ENCODE assay signal across 15 cellular contexts in genomic region chr2:158685646-158686045, GRCh38.
"Had no signal": no experiment of that assay in that cellular context is flagged by ENCODE, and none has a peak within 500 bp of the region (broad histone marks: within the 10 kb centered on the region; RNA-seq: fewer than 3 reads in every experiment).

No MANE protein-coding gene starts in this region.

- H3K27me3 ChIP-seq: spleen, testis, upper lobe of right lung had no signal

- H3K27ac ChIP-seq: prostate gland, testis, upper lobe of right lung had no signal

- H3K4me3 ChIP-seq: prostate gland, spleen, testis, upper lobe of right lung had no signal

- ATAC-seq: activated CD8-positive, alpha-beta T cell treated with anti-CD3 and anti-CD28 coated beads, Interleukin-2, amount 10 ng/mL, durations not matched to agents 7 days and 5 days; activated T-cell treated with anti-CD3 and anti-CD28 coated beads, Interleukin-2, amount 50 U/mL, for 72 hours; stimulated activated naive CD8-positive, alpha-beta T cell treated with anti-CD3 and anti-CD28 coated beads, Interleukin-15, amount 100 ng/mL, for 72 hours had no signal

- H3K4me1 ChIP-seq: prostate gland, spleen, upper lobe of right lung had no signal

- DNase-seq: activated CD4-positive, alpha-beta T cell treated with anti-CD3 and anti-CD28 coated beads, Interleukin-2, amount 10 ng/mL, durations not matched to agents 24 days and 14 days; activated CD4-positive, CD25-positive, alpha-beta regulatory T cell; activated CD8-positive, alpha-beta memory T cell treated with anti-CD3 and anti-CD28 coated beads, Interleukin-2, amount 50 U/mL, for 48 hours; activated CD8-positive, alpha-beta T cell treated with anti-CD3 and anti-CD28 coated beads, Interleukin-2, amount 10 ng/mL, durations not matched to agents 7 days and 5 days; activated gamma-delta T cell; activated naive CD8-positive, alpha-beta T cell treated with anti-CD3 and anti-CD28 coated beads for 36 hours; activated T-cell treated with anti-CD3 and anti-CD28 coated beads, Interleukin-2, amount 50 U/mL, for 72 hours; erythroblast; kidney; spleen; stimulated activated CD4-positive, alpha-beta T cell treated with anti-CD3 and anti-CD28 coated beads, Interleukin-1b, Interleukin-23, amount 100 ng/mL, for 48 hours; stimulated activated naive CD8-positive, alpha-beta T cell treated with anti-CD3 and anti-CD28 coated beads, Interleukin-15, amount 100 ng/mL, for 72 hours; upper lobe of right lung had no signal

- H3K9me3 ChIP-seq: prostate gland, spleen, testis, upper lobe of right lung had no signal

- H3K36me3 ChIP-seq: prostate gland had no signal
